1 cellular context compared by ENCODE assay signal in the genomic region with DNA sequence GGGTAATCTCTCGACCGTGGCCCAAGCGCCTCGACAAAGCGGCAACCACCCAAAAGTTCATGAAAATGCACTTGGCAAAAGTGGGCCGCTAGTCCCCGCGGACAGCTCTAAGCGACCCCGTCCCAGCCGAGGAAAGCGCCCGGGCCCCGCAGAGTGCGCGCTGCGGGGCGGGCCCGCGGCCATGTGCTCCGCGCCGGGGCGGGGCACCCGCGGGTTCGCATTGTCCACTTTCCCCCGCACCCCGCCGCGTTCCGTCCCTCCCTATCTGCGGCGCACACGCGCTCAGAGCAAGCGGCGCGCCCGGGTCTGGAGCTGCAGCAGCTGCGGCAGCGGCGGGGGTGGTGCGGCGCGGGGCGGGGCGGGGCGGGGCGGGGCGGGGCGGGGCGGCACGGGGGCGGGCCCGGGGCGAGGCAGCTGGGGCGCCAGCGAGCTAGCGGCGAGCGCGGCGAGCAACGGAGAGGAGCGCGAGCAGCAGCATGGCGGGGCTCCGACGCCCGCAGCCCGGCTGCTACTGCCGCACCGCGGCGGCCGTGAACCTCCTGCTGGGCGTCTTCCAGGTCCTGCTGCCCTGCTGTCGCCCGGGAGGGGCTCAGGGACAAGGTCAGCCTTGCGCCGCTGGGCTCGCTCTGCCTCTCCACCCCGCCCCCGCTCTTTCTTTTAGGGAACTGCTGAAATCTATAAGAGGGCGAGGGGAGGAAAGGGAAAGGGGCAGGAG.
TF ChIP-seq lines count a peak whose summit lies in the region.

A gene with protein sequence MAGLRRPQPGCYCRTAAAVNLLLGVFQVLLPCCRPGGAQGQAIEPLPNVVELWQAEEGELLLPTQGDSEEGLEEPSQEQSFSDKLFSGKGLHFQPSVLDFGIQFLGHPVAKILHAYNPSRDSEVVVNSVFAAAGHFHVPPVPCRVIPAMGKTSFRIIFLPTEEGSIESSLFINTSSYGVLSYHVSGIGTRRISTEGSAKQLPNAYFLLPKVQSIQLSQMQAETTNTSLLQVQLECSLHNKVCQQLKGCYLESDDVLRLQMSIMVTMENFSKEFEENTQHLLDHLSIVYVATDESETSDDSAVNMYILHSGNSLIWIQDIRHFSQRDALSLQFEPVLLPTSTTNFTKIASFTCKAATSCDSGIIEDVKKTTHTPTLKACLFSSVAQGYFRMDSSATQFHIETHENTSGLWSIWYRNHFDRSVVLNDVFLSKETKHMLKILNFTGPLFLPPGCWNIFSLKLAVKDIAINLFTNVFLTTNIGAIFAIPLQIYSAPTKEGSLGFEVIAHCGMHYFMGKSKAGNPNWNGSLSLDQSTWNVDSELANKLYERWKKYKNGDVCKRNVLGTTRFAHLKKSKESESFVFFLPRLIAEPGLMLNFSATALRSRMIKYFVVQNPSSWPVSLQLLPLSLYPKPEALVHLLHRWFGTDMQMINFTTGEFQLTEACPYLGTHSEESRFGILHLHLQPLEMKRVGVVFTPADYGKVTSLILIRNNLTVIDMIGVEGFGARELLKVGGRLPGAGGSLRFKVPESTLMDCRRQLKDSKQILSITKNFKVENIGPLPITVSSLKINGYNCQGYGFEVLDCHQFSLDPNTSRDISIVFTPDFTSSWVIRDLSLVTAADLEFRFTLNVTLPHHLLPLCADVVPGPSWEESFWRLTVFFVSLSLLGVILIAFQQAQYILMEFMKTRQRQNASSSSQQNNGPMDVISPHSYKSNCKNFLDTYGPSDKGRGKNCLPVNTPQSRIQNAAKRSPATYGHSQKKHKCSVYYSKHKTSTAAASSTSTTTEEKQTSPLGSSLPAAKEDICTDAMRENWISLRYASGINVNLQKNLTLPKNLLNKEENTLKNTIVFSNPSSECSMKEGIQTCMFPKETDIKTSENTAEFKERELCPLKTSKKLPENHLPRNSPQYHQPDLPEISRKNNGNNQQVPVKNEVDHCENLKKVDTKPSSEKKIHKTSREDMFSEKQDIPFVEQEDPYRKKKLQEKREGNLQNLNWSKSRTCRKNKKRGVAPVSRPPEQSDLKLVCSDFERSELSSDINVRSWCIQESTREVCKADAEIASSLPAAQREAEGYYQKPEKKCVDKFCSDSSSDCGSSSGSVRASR (N-terminal part only) (plus strand): TSS at position 439 of the 715 bp plus-strand sequence. CDS start 38 bp downstream, at position 477.

TF ChIP-seq in GM12878, 131 proteins besides CTCF, POLR2A, EP300 and RAD21 (continued from another document):
- TF ChIP-seq NKRF (conservative IDR thresholded peaks at IDR 0.05) (peak; percentile 66), PAX5 (IDR thresholded peaks at IDR 0.05; ENCODE audit: borderline replicate concordance, low read depth, low read length) (peak; percentile 6; the same call in 1 of the 2 replicates), SMC3 (IDR thresholded peaks at IDR 0.05; ENCODE audit: borderline replicate concordance, low read length) (peak; percentile 22; the same call in 1 of the 2 replicates), PML (IDR thresholded peaks at IDR 0.05; ENCODE audit: low read length) (peak; percentile 77; the same call in 1 of the 2 replicates), HDGF (IDR thresholded peaks at IDR 0.05) (no peak), MYC (IDR thresholded peaks at IDR 0.05; ENCODE audit: insufficient read depth, insufficient read length, insufficient replicate concordance, low read length, severe bottlenecking) (peak; percentile 63), DPF2 (IDR thresholded peaks at IDR 0.05) (peak; percentile 57; the same call in 1 of the 2 replicates), TBL1XR1 (IDR thresholded peaks at IDR 0.05; ENCODE audit: low read depth, low read length) (0 out of 2 replicates have a peak, but pooled peaks have one; percentile 27), IKZF1 (conservative IDR thresholded peaks at IDR 0.05) (peak; percentile 53), WRNIP1 (IDR thresholded peaks at IDR 0.05; ENCODE audit: borderline replicate concordance, low read depth, low read length) (no peak), TAF1 (IDR thresholded peaks at IDR 0.05; ENCODE audit: borderline replicate concordance, low read depth, low read length) (peak; percentile 65; the same call in 1 of the 2 replicates), ZNF687 (IDR thresholded peaks at IDR 0.05) (0 out of 2 replicates have a peak, but pooled peaks have one; percentile 16), SPI1 (IDR thresholded peaks at IDR 0.05; ENCODE audit: borderline replicate concordance, insufficient read depth, low read depth, low read length) (peak; percentile 57), BHLHE40 (IDR thresholded peaks at IDR 0.05; ENCODE audit: borderline replicate concordance in 1 of 2, low read depth in 2 of 2, low read length in 1 of 2) (peak in 1 of 2 experiments; percentile 42; a peak in 1 of 4 replicates), EGR1 (IDR thresholded peaks at IDR 0.05; ENCODE audit: borderline replicate concordance in 1 of 2, low read depth in 2 of 2, low read length in 2 of 2) (peak in 1 of 2 experiments; percentile 73; a peak in 2 of 3 replicates), E2F4 (IDR thresholded peaks at IDR 0.05; ENCODE audit: low read depth, low read length) (no peak), MTA3 (IDR thresholded peaks at IDR 0.05; ENCODE audit: borderline replicate concordance, low read length) (no peak), MXI1 (IDR thresholded peaks at IDR 0.05; ENCODE audit: low read depth, low read length) (peak; percentile 88), RELB (IDR thresholded peaks at IDR 0.05; ENCODE audit: low read depth) (no peak), POLR2AphosphoS5 (IDR thresholded peaks at IDR 0.05; ENCODE audit: low read length) (peak; percentile 62; the same call in 1 of the 2 replicates), LARP7 (IDR thresholded peaks at IDR 0.05) (peak; percentile 35; the same call in 1 of the 2 replicates), YY1 (IDR thresholded peaks at IDR 0.05; ENCODE audit: low read depth, low read length) (peak; percentile 88), TCF12 (IDR thresholded peaks at IDR 0.05; ENCODE audit: low read depth, low read length) (peak; percentile 62; the same call in 1 of the 2 replicates), NR2F1 (conservative IDR thresholded peaks at IDR 0.05) (peak; percentile 15; the same call in 1 of the 2 replicates), RB1 (IDR thresholded peaks at IDR 0.05; ENCODE audit: borderline replicate concordance) (0 out of 2 replicates have a peak, but pooled peaks have one; percentile 16)
- TF ChIP-seq, protein P1, sequence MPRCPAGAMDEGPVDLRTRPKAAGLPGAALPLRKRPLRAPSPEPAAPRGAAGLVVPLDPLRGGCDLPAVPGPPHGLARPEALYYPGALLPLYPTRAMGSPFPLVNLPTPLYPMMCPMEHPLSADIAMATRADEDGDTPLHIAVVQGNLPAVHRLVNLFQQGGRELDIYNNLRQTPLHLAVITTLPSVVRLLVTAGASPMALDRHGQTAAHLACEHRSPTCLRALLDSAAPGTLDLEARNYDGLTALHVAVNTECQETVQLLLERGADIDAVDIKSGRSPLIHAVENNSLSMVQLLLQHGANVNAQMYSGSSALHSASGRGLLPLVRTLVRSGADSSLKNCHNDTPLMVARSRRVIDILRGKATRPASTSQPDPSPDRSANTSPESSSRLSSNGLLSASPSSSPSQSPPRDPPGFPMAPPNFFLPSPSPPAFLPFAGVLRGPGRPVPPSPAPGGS (IDR thresholded peaks at IDR 0.05; ENCODE audit: borderline replicate concordance, insufficient read depth, low read depth, low read length, poor library complexity, severe bottlenecking) = no peak
